29 cellular contexts compared by ENCODE assay signal in the genomic region with DNA sequence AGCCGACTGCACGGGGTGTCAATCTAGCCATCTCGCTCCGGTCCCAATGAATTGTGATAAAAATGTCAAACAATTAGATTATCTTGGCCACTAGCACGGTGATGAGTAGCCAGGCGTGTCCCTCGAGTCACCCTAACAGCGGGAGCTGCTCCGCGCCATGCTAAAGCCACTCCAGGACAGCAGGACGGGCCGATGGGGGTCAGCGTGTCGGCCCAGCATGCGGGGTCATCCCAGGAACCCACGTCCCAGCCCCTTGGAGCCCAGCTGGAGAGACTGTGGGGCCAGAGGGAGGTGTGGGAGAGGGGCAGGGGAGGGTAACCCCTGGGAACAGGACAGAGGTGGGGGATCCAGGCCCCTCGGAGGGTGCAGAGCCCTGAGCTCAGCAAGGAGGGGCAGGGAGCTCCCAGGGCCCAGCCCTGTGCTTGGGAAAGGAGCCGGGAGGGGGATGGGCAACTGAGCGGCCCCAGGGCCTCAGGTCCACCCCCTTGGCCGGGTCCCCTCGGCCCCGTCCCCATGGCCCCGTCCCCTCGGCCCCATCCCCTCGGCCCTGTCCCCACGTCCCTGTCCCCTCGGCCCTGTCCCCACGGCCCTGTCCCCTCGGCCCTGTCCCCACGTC. TPM values are rescaled to one million over a fixed set of nuclear protein-coding genes. Genes with fewer than 3 reads are reported as not detected.
"Had no signal": no experiment of that assay in that cellular context is flagged by ENCODE, and none has a peak within 500 bp of the region (broad histone marks: within the 10 kb centered on the region; RNA-seq: fewer than 3 reads in every experiment).

No MANE protein-coding gene starts in this region.

- H3K9me3 Mint-ChIP-seq: activated CD8-positive, alpha-beta T cell treated with anti-CD3 and anti-CD28 coated beads for 36 hours; activated naive CD8-positive, alpha-beta T cell treated with anti-CD3 and anti-CD28 coated beads, Interleukin-2, amount 10 ng/mL, durations not matched to agents 7 days and 5 days; activated T-cell treated with anti-CD3 and anti-CD28 coated beads, Interleukin-2, amount 50 U/mL, for 72 hours; activated T-helper 2 cell treated with anti-CD3 and anti-CD28 coated beads, Interferon-gamma antibody, Interleukin-2, Interleukin-4, amounts not matched to agents 10 μg/mL and 5 μg/mL and 100 μg/mL, durations not matched to agents 14 hours and 24 hours and 36 hours had no signal

- H3K36me3 Mint-ChIP-seq: activated naive CD8-positive, alpha-beta T cell treated with anti-CD3 and anti-CD28 coated beads, Interleukin-2, amount 10 ng/mL, durations not matched to agents 7 days and 5 days; T-cell had no signal

- H3K9me3 ChIP-seq: adrenal gland, body of pancreas had no signal

- H3K27me3 Mint-ChIP-seq: activated CD8-positive, alpha-beta T cell treated with anti-CD3 and anti-CD28 coated beads for 36 hours; activated naive CD8-positive, alpha-beta T cell treated with anti-CD3 and anti-CD28 coated beads, Interleukin-2, amount 10 ng/mL, durations not matched to agents 7 days and 5 days; T-cell had no signal

- H3K27me3 ChIP-seq: adrenal gland, ascending aorta, body of pancreas had no signal

- H3K36me3 ChIP-seq: adrenal gland, ascending aorta had no signal

- DNase-seq: activated CD4-positive, alpha-beta T cell treated with anti-CD3 and anti-CD28 coated beads for 4 hours; activated CD8-positive, alpha-beta memory T cell treated with anti-CD3 and anti-CD28 coated beads, Interleukin-2, amount 50 U/mL, for 4 hours; activated CD8-positive, alpha-beta T cell treated with anti-CD3 and anti-CD28 coated beads for 36 hours; activated gamma-delta T cell treated with Interleukin-2 at 50 U/mL for 16 hours; activated naive CD4-positive, alpha-beta T cell treated with anti-CD3 and anti-CD28 coated beads, Interleukin-2, amount 50 U/mL, for 16 hours; activated naive CD8-positive, alpha-beta T cell treated with anti-CD3 and anti-CD28 coated beads, Interleukin-2, amount 10 ng/mL, durations not matched to agents 7 days and 5 days; activated T-cell treated with anti-CD3 and anti-CD28 coated beads, Interleukin-2, amount 50 U/mL, for 72 hours; adrenal gland; body of pancreas; MM.1S; NCI-H1105; NCI-H1436; NCI-H1694 treated with DMSO at 0.1 percent for 48 hours; NCI-H2029 treated with DMSO at 0.1 percent for 48 hours; NCI-H345; NCI-H510A; NCI-H526 treated with DMSO at 0.1 percent for 48 hours; NCI-H82; T-cell; T-helper 2 cell; T1000 had no signal

- H3K4me3 Mint-ChIP-seq: activated CD8-positive, alpha-beta T cell treated with anti-CD3 and anti-CD28 coated beads for 36 hours; activated naive CD8-positive, alpha-beta T cell treated with anti-CD3 and anti-CD28 coated beads, Interleukin-2, amount 10 ng/mL, durations not matched to agents 7 days and 5 days; activated T-cell treated with anti-CD3 and anti-CD28 coated beads, Interleukin-2, amount 50 U/mL, for 72 hours; T-cell had no signal

- ATAC-seq: activated CD4-positive, CD25-positive, alpha-beta regulatory T cell treated with anti-CD3 and anti-CD28 coated beads, Interleukin-2, amount 50 U/mL, for 24 hours; activated CD8-positive, alpha-beta T cell treated with anti-CD3 and anti-CD28 coated beads for 36 hours; activated T-cell treated with anti-CD3 and anti-CD28 coated beads, Interleukin-2, amount 50 U/mL, for 72 hours; body of pancreas; T-cell had no signal

- H3K4me3 ChIP-seq: adrenal gland, ascending aorta, body of pancreas, SK-N-MC had no signal

- H3K4me1 ChIP-seq: adrenal gland, ascending aorta, body of pancreas had no signal

- H3K4me1 Mint-ChIP-seq: activated naive CD8-positive, alpha-beta T cell treated with anti-CD3 and anti-CD28 coated beads, Interleukin-2, amount 10 ng/mL, durations not matched to agents 7 days and 5 days; T-cell had no signal

- H3K27ac ChIP-seq: adrenal gland, ascending aorta, body of pancreas, SK-N-MC, VCaP had no signal

- H3K27ac Mint-ChIP-seq: activated CD8-positive, alpha-beta T cell treated with anti-CD3 and anti-CD28 coated beads for 36 hours; activated naive CD8-positive, alpha-beta T cell treated with anti-CD3 and anti-CD28 coated beads, Interleukin-2, amount 10 ng/mL, durations not matched to agents 7 days and 5 days; activated T-cell treated with anti-CD3 and anti-CD28 coated beads, Interleukin-2, amount 50 U/mL, for 72 hours; activated T-helper 2 cell treated with anti-CD3 and anti-CD28 coated beads, Interferon-gamma antibody, Interleukin-2, Interleukin-4, amounts not matched to agents 10 μg/mL and 5 μg/mL and 100 μg/mL, durations not matched to agents 14 hours and 24 hours and 36 hours; T-cell had no signal

RNA-seq across cellular contexts. Expression of a gene that starts 17.8 kb away (rescaled TPM):
- total RNA-seq: activated CD8-positive, alpha-beta T cell treated with anti-CD3 and anti-CD28 coated beads for 36 hours; activated naive CD8-positive, alpha-beta T cell treated with anti-CD3 and anti-CD28 coated beads, Interleukin-2, amount 10 ng/mL, durations not matched to agents 7 days and 5 days; activated T-cell treated with anti-CD3 and anti-CD28 coated beads, Interleukin-2, amount 50 U/mL, for 72 hours; activated T-helper 2 cell treated with anti-CD3 and anti-CD28 coated beads, Interferon-gamma antibody, Interleukin-2, Interleukin-4, amounts not matched to agents 10 μg/mL and 5 μg/mL and 100 μg/mL, durations not matched to agents 14 hours and 24 hours and 36 hours; adrenal gland; ascending aorta; bronchial epithelial cell; OCI-LY7; RPMI7951; T-cell had no signal
